Comparison of ENCODE assay signal across 1 cellular context in the genomic region with DNA sequence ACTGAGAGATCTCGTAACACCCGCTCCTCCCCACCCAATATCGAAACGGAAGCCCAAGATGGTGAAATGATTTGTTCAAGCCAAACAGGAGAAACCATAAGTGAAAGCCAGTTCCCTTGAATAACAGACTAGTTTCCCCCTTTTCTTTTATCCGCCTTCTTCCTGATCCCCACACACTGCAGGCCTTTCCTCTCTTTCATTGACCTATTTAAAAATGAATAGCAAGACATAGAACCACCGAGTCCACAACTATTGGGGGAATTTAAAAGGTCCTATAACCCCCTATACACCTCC.
TF ChIP-seq lines count a peak whose summit lies in the region.

No MANE protein-coding gene starts in this region.

TF ChIP-seq in GM12878, 131 proteins besides CTCF, POLR2A, EP300 and RAD21 (continued from another document):
- TF ChIP-seq, protein P1, sequence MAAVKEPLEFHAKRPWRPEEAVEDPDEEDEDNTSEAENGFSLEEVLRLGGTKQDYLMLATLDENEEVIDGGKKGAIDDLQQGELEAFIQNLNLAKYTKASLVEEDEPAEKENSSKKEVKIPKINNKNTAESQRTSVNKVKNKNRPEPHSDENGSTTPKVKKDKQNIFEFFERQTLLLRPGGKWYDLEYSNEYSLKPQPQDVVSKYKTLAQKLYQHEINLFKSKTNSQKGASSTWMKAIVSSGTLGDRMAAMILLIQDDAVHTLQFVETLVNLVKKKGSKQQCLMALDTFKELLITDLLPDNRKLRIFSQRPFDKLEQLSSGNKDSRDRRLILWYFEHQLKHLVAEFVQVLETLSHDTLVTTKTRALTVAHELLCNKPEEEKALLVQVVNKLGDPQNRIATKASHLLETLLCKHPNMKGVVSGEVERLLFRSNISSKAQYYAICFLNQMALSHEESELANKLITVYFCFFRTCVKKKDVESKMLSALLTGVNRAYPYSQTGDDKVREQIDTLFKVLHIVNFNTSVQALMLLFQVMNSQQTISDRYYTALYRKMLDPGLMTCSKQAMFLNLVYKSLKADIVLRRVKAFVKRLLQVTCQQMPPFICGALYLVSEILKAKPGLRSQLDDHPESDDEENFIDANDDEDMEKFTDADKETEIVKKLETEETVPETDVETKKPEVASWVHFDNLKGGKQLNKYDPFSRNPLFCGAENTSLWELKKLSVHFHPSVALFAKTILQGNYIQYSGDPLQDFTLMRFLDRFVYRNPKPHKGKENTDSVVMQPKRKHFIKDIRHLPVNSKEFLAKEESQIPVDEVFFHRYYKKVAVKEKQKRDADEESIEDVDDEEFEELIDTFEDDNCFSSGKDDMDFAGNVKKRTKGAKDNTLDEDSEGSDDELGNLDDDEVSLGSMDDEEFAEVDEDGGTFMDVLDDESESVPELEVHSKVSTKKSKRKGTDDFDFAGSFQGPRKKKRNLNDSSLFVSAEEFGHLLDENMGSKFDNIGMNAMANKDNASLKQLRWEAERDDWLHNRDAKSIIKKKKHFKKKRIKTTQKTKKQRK (IDR thresholded peaks at IDR 0.05; ENCODE audit: low read depth, low read length), result no peak
- TF ChIP-seq ATF7 (IDR thresholded peaks at IDR 0.05; ENCODE audit: low read depth) (peak; percentile 51), SIN3A (IDR thresholded peaks at IDR 0.05; ENCODE audit: low read depth, low read length) (peak; percentile 3; the same call in 1 of the 2 replicates), SIX5 (IDR thresholded peaks at IDR 0.05; ENCODE audit: low read depth, low read length, severe bottlenecking) (no peak), EZH2 (IDR thresholded peaks at IDR 0.05; ENCODE audit: borderline replicate concordance, control insufficient read depth, low read depth, low read length) (no peak), DPF2 (IDR thresholded peaks at IDR 0.05) (no peak), EED (IDR thresholded peaks at IDR 0.05; ENCODE audit: low read depth) (no peak), TCF7 (IDR thresholded peaks at IDR 0.05; ENCODE audit: borderline replicate concordance) (no peak), ZNF207 (IDR thresholded peaks at IDR 0.05; ENCODE audit: borderline replicate concordance) (no peak), NR2C1 (IDR thresholded peaks at IDR 0.05) (no peak), NRF1 (conservative IDR thresholded peaks at IDR 0.05; ENCODE audit: low read depth, low read length) (no peak), IKZF1 (conservative IDR thresholded peaks at IDR 0.05) (no peak), RELA (IDR thresholded peaks at IDR 0.05; ENCODE audit: borderline replicate concordance, partially characterized antibody) (no peak), ZSCAN29 (IDR thresholded peaks at IDR 0.05) (no peak), ESRRA (IDR thresholded peaks at IDR 0.05; ENCODE audit: low read length) (no peak), POLR2AphosphoS5 (IDR thresholded peaks at IDR 0.05; ENCODE audit: low read length) (peak; percentile 87; the same call in 1 of the 2 replicates), TBL1XR1 (IDR thresholded peaks at IDR 0.05; ENCODE audit: low read depth, low read length) (0 out of 2 replicates have a peak, but pooled peaks have one; percentile 10), YBX1 (IDR thresholded peaks at IDR 0.05) (no peak), ZNF384 (IDR thresholded peaks at IDR 0.05; ENCODE audit: borderline replicate concordance, low read depth, low read length) (no peak), YY1 (IDR thresholded peaks at IDR 0.05; ENCODE audit: low read depth, low read length) (0 out of 2 replicates have a peak, but pooled peaks have one; percentile 55), PML (IDR thresholded peaks at IDR 0.05; ENCODE audit: low read length) (no peak), CREM (IDR thresholded peaks at IDR 0.05; ENCODE audit: low read depth) (0 out of 2 replicates have a peak, but pooled peaks have one; percentile 27), MYC (IDR thresholded peaks at IDR 0.05; ENCODE audit: insufficient read depth, insufficient read length, insufficient replicate concordance, low read length, severe bottlenecking) (no peak), ZBED1 (IDR thresholded peaks at IDR 0.05; ENCODE audit: borderline replicate concordance) (0 out of 2 replicates have a peak, but pooled peaks have one; percentile 72), SRF (IDR thresholded peaks at IDR 0.05; ENCODE audit: low read depth in 2 of 2, low read length in 2 of 2) (no peak)
- TF ChIP-seq, protein P2, sequence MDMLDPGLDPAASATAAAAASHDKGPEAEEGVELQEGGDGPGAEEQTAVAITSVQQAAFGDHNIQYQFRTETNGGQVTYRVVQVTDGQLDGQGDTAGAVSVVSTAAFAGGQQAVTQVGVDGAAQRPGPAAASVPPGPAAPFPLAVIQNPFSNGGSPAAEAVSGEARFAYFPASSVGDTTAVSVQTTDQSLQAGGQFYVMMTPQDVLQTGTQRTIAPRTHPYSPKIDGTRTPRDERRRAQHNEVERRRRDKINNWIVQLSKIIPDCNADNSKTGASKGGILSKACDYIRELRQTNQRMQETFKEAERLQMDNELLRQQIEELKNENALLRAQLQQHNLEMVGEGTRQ (IDR thresholded peaks at IDR 0.05; ENCODE audit: borderline replicate concordance, low read depth, low read length), result no peak
- TF ChIP-seq, protein P3, sequence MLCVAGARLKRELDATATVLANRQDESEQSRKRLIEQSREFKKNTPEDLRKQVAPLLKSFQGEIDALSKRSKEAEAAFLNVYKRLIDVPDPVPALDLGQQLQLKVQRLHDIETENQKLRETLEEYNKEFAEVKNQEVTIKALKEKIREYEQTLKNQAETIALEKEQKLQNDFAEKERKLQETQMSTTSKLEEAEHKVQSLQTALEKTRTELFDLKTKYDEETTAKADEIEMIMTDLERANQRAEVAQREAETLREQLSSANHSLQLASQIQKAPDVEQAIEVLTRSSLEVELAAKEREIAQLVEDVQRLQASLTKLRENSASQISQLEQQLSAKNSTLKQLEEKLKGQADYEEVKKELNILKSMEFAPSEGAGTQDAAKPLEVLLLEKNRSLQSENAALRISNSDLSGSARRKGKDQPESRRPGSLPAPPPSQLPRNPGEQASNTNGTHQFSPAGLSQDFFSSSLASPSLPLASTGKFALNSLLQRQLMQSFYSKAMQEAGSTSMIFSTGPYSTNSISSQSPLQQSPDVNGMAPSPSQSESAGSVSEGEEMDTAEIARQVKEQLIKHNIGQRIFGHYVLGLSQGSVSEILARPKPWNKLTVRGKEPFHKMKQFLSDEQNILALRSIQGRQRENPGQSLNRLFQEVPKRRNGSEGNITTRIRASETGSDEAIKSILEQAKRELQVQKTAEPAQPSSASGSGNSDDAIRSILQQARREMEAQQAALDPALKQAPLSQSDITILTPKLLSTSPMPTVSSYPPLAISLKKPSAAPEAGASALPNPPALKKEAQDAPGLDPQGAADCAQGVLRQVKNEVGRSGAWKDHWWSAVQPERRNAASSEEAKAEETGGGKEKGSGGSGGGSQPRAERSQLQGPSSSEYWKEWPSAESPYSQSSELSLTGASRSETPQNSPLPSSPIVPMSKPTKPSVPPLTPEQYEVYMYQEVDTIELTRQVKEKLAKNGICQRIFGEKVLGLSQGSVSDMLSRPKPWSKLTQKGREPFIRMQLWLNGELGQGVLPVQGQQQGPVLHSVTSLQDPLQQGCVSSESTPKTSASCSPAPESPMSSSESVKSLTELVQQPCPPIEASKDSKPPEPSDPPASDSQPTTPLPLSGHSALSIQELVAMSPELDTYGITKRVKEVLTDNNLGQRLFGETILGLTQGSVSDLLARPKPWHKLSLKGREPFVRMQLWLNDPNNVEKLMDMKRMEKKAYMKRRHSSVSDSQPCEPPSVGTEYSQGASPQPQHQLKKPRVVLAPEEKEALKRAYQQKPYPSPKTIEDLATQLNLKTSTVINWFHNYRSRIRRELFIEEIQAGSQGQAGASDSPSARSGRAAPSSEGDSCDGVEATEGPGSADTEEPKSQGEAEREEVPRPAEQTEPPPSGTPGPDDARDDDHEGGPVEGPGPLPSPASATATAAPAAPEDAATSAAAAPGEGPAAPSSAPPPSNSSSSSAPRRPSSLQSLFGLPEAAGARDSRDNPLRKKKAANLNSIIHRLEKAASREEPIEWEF (IDR thresholded peaks at IDR 0.05; ENCODE audit: insufficient replicate concordance, low read depth, low read length), result no peak
- TF ChIP-seq, protein P4, sequence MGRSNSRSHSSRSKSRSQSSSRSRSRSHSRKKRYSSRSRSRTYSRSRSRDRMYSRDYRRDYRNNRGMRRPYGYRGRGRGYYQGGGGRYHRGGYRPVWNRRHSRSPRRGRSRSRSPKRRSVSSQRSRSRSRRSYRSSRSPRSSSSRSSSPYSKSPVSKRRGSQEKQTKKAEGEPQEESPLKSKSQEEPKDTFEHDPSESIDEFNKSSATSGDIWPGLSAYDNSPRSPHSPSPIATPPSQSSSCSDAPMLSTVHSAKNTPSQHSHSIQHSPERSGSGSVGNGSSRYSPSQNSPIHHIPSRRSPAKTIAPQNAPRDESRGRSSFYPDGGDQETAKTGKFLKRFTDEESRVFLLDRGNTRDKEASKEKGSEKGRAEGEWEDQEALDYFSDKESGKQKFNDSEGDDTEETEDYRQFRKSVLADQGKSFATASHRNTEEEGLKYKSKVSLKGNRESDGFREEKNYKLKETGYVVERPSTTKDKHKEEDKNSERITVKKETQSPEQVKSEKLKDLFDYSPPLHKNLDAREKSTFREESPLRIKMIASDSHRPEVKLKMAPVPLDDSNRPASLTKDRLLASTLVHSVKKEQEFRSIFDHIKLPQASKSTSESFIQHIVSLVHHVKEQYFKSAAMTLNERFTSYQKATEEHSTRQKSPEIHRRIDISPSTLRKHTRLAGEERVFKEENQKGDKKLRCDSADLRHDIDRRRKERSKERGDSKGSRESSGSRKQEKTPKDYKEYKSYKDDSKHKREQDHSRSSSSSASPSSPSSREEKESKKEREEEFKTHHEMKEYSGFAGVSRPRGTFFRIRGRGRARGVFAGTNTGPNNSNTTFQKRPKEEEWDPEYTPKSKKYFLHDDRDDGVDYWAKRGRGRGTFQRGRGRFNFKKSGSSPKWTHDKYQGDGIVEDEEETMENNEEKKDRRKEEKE (IDR thresholded peaks at IDR 0.05), result no peak
- TF ChIP-seq, protein P5, sequence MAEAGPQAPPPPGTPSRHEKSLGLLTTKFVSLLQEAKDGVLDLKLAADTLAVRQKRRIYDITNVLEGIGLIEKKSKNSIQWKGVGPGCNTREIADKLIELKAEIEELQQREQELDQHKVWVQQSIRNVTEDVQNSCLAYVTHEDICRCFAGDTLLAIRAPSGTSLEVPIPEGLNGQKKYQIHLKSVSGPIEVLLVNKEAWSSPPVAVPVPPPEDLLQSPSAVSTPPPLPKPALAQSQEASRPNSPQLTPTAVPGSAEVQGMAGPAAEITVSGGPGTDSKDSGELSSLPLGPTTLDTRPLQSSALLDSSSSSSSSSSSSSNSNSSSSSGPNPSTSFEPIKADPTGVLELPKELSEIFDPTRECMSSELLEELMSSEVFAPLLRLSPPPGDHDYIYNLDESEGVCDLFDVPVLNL (IDR thresholded peaks at IDR 0.05; ENCODE audit: low read depth, low read length), result no peak
- TF ChIP-seq, protein P6, sequence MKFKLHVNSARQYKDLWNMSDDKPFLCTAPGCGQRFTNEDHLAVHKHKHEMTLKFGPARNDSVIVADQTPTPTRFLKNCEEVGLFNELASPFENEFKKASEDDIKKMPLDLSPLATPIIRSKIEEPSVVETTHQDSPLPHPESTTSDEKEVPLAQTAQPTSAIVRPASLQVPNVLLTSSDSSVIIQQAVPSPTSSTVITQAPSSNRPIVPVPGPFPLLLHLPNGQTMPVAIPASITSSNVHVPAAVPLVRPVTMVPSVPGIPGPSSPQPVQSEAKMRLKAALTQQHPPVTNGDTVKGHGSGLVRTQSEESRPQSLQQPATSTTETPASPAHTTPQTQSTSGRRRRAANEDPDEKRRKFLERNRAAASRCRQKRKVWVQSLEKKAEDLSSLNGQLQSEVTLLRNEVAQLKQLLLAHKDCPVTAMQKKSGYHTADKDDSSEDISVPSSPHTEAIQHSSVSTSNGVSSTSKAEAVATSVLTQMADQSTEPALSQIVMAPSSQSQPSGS (IDR thresholded peaks at IDR 0.05; ENCODE audit: low read length), result 0 out of 2 replicates have a peak, but pooled peaks have one; percentile 35
- TF ChIP-seq, protein P7, sequence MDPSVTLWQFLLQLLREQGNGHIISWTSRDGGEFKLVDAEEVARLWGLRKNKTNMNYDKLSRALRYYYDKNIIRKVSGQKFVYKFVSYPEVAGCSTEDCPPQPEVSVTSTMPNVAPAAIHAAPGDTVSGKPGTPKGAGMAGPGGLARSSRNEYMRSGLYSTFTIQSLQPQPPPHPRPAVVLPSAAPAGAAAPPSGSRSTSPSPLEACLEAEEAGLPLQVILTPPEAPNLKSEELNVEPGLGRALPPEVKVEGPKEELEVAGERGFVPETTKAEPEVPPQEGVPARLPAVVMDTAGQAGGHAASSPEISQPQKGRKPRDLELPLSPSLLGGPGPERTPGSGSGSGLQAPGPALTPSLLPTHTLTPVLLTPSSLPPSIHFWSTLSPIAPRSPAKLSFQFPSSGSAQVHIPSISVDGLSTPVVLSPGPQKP (IDR thresholded peaks at IDR 0.05; ENCODE audit: low read depth, low read length), result no peak
